Comparison of ENCODE assay signal across 13 cellular contexts in the genomic region with DNA sequence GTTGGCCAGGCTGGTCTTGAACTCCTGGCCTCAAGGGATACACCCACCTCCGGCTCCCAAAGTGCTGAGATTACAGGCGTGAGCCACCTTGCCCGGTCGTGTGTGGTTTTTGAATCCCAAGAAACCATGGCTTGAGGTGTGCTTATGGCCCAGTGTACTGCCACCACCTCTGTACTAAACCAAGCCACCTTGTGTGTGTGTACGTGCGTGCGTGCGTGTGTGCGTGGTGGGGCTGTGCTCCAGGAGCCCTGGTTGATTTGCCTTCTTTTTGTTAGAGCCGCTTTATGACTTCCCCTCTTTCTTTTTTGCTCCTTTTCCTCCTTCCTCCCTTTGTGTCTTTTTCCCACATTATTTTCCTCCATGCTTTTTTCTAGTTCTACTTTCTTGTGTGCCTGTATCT.
"Had no signal": no experiment of that assay in that cellular context is flagged by ENCODE, and none has a peak within 500 bp of the region (broad histone marks: within the 10 kb centered on the region; RNA-seq: fewer than 3 reads in every experiment).

No MANE protein-coding gene starts in this region.

- H3K4me1 ChIP-seq: breast epithelium, sigmoid colon, testis had no signal

- H3K4me3 Mint-ChIP-seq: activated naive CD8-positive, alpha-beta T cell treated with anti-CD3 and anti-CD28 coated beads, Interleukin-2, amount 10 ng/mL, durations not matched to agents 7 days and 5 days; activated T-cell treated with anti-CD3 and anti-CD28 coated beads, Interleukin-2, amount 50 U/mL, for 4 hours; T-helper 1 cell treated with Interleukin-12 subunit alpha and Interleukin-12 subunit beta and Interleukin-4 antibody, amounts not matched to agents 30 μg/mL and 1 μg/mL, for 36 hours had no signal

- H3K27me3 Mint-ChIP-seq: activated naive CD8-positive, alpha-beta T cell treated with anti-CD3 and anti-CD28 coated beads, Interleukin-2, amount 10 ng/mL, durations not matched to agents 7 days and 5 days had no signal

- H3K9me3 Mint-ChIP-seq: activated T-cell treated with anti-CD3 and anti-CD28 coated beads, Interleukin-2, amount 50 U/mL, for 4 hours; T-helper 1 cell treated with Interleukin-12 subunit alpha and Interleukin-12 subunit beta and Interleukin-4 antibody, amounts not matched to agents 30 μg/mL and 1 μg/mL, for 36 hours had no signal

- H3K36me3 Mint-ChIP-seq: activated naive CD8-positive, alpha-beta T cell treated with anti-CD3 and anti-CD28 coated beads, Interleukin-2, amount 10 ng/mL, durations not matched to agents 7 days and 5 days had no signal

- H3K36me3 ChIP-seq: breast epithelium, esophagus muscularis mucosa, sigmoid colon had no signal

- H3K27ac Mint-ChIP-seq: activated naive CD8-positive, alpha-beta T cell treated with anti-CD3 and anti-CD28 coated beads, Interleukin-2, amount 10 ng/mL, durations not matched to agents 7 days and 5 days; T-helper 1 cell treated with Interleukin-12 subunit alpha and Interleukin-12 subunit beta and Interleukin-4 antibody, amounts not matched to agents 30 μg/mL and 1 μg/mL, for 36 hours had no signal

- H3K27me3 ChIP-seq: breast epithelium, esophagus muscularis mucosa, sigmoid colon, testis had no signal

- H3K9me3 ChIP-seq: breast epithelium, esophagus muscularis mucosa, sigmoid colon, testis had no signal

- H3K27ac ChIP-seq: breast epithelium, esophagus muscularis mucosa, sigmoid colon, testis had no signal

- H3K4me3 ChIP-seq: breast epithelium, esophagus muscularis mucosa, sigmoid colon, testis had no signal

- ATAC-seq: activated CD4-positive, CD25-positive, alpha-beta regulatory T cell treated with anti-CD3 and anti-CD28 coated beads, Interleukin-2, amount 50 U/mL, for 24 hours; activated T-cell treated with anti-CD3 and anti-CD28 coated beads, Interleukin-2, amount 50 U/mL, for 4 hours; stimulated activated naive CD8-positive, alpha-beta T cell treated with anti-CD3 and anti-CD28 coated beads, Interleukin-15, Interleukin-2, amounts not matched to agents 100 U/mL and 50 U/mL, for 24 hours had no signal

- DNase-seq: activated gamma-delta T cell treated with Interleukin-2 at 50 U/mL for 16 hours; activated naive CD8-positive, alpha-beta T cell treated with anti-CD3 and anti-CD28 coated beads, Interleukin-2, amount 10 ng/mL, durations not matched to agents 7 days and 5 days; activated T-cell treated with anti-CD3 and anti-CD28 coated beads, Interleukin-2, amount 50 U/mL, for 4 hours; anterior cingulate cortex; foreskin fibroblast; nucleus accumbens; stimulated activated naive CD8-positive, alpha-beta T cell treated with anti-CD3 and anti-CD28 coated beads, Interleukin-15, Interleukin-2, amounts not matched to agents 100 U/mL and 50 U/mL, for 24 hours; testis had no signal
